In genomic region chr19:44605547-44605946, GRCh38 we compare ENCODE assay signal across 2 cellular contexts.
TF ChIP-seq lines count a peak whose summit lies in the region.

No MANE protein-coding gene starts in this region.

TF ChIP-seq in HEK293, 187 proteins besides CTCF, POLR2A, EP300 and RAD21:
- TF ChIP-seq ZNF580 (tag by site-specific recombination; IDR thresholded peaks at IDR 0.05) (no peak), PRDM10 (tag by site-specific recombination; IDR thresholded peaks at IDR 0.05) (peak; percentile 64), BCL6B (tag by site-specific recombination; IDR thresholded peaks at IDR 0.05) (no peak), ZNF211 (tag by site-specific recombination; IDR thresholded peaks at IDR 0.05; ENCODE audit: low read depth) (no peak)

TF ChIP-seq in H1, 55 proteins besides CTCF, POLR2A, EP300 and RAD21:
- no peak for TF ChIP-seq JUN (IDR thresholded peaks at IDR 0.05; ENCODE audit: low read depth, low read length)
- no peak for TF ChIP-seq GABPA (IDR thresholded peaks at IDR 0.05; ENCODE audit: borderline replicate concordance, insufficient read depth, low read length)
- TF ChIP-seq PHF8 (conservative IDR thresholded peaks at IDR 0.05; ENCODE audit: low read depth, low read length), result no peak
TF ChIP-seq in H1: peak in this region for 0.
